In the genomic region with DNA sequence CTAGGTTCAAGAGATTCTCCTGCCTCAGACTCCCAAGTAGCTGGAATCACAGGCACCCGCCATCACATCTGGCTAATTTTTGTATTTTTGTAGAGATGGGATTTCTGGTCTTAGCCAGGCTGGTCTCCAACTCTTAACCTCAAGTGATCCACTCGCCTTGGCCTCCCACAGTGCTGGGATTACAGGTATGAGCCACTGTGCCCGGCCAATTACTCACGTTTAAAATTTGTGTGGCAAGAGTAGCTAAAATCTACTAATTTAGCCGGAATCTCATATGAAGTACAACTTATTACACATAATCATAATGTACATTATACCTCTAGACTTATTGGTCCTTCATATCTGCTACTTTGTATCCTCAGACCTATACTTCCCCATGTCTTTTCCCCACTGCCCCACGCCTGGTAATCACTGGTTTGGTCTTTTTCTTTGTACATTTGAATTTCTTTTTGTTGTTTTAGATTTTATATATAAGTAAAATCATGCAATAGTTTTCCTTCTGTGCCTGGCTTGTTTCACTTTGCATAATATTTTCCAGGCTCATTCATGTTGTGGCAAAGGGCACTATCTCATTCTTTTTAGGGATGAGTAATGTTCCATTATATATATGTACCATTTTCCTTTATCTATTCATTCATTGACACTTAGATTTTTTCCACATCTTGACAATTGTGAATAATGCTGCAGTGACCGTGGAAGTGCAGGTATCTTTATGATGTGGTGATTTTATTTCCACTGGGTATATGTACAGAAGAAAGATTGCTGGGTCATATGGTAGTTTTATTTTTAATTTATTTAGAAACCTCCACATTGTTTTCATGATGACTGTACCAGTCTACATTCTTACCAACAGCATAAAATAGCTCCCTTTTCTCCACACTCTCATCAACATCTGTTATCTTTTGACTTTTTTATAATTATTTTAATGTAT, we compare ENCODE assay signal across 32 cellular contexts.
DNase-seq lines count a peak whose midpoint lies in the region; ATAC-seq lines count a peak whose summit lies in the region.
"Had no signal": no experiment of that assay in that cellular context is flagged by ENCODE, and none has a peak within 500 bp of the region (broad histone marks: within the 10 kb centered on the region; RNA-seq: fewer than 3 reads in every experiment).

No MANE protein-coding gene starts in this region.

- 0 out of 2 replicates have a peak overlapping the region, but pooled peaks have one; percentile 8 for H2AFZ ChIP-seq in GM23248

- no peak overlapping the region for H3K4me2 ChIP-seq in GM23248 (ENCODE audit: unreplicated experiment)

- intact Hi-C loops in activated CD4-positive, alpha-beta memory T cell treated with anti-CD3 and anti-CD28 coated beads for 36 hours (cut with micrococcal nuclease) = loop anchor here (1.0 to 5.0 kb wide), 11 partner anchors 17 to 798 kb away; no protein-coding TSS in a partner anchor

- peaks cover 19% of the 10 kb centered on the region for H3K4me1 Mint-ChIP-seq in activated CD4-positive, alpha-beta memory T cell treated with anti-CD3 and anti-CD28 coated beads for 36 hours (ENCODE audit: low read depth)
- H3K4me1 Mint-ChIP-seq in activated CD4-positive, alpha-beta memory T cell treated with anti-CD3 and anti-CD28 coated beads, Interleukin-2, amount 10 ng/mL, durations not matched to agents 7 days and 5 days = peaks cover 4% of the 10 kb centered on the region
- H3K4me1 Mint-ChIP-seq in activated T-helper 17 cell treated with anti-CD3 and anti-CD28 coated beads, Interleukin-2, amount 50 U/mL, for 72 hours = peaks cover 11% of the 10 kb centered on the region
- H3K4me1 Mint-ChIP-seq: activated naive CD8-positive, alpha-beta T cell treated with anti-CD3 and anti-CD28 coated beads, Interleukin-2, amount 10 ng/mL, durations not matched to agents 7 days and 5 days; naive thymus-derived CD4-positive, alpha-beta T cell had no signal

- in situ Hi-C loops in GM23248 (cut with MboI) = no loop called here

- no peaks in the 10 kb centered on the region for H3K27me3 ChIP-seq in GM23248 (replicated peaks; ENCODE audit: insufficient read depth)
- H3K27me3 ChIP-seq: heart left ventricle, MG63, tibial artery had no signal

- no peaks in the 10 kb centered on the region for H3K27me3 Mint-ChIP-seq in activated CD4-positive, alpha-beta memory T cell treated with anti-CD3 and anti-CD28 coated beads for 36 hours
- no peaks in the 10 kb centered on the region for H3K27me3 Mint-ChIP-seq in activated CD4-positive, alpha-beta memory T cell treated with anti-CD3 and anti-CD28 coated beads, Interleukin-2, amount 10 ng/mL, durations not matched to agents 7 days and 5 days
- no peaks in the 10 kb centered on the region for H3K27me3 Mint-ChIP-seq in activated T-helper 17 cell treated with anti-CD3 and anti-CD28 coated beads, Interleukin-2, amount 50 U/mL, for 72 hours
- H3K27me3 Mint-ChIP-seq: activated naive CD8-positive, alpha-beta T cell treated with anti-CD3 and anti-CD28 coated beads, Interleukin-2, amount 10 ng/mL, durations not matched to agents 7 days and 5 days; naive thymus-derived CD4-positive, alpha-beta T cell; stimulated activated memory B cell treated with anti-CD40 and anti-IgM and Interleukin-4, amounts not matched to agents 10 μg/mL and 1 μg/mL and 100 μg/mL, for 72 hours had no signal

- no peak overlapping the region for H3K4me3 ChIP-seq in GM23248
- H3K4me3 ChIP-seq: GM12878, heart left ventricle, MG63, prostate gland, tibial artery had no signal

- CTCF ChIA-PET in activated CD4-positive, alpha-beta memory T cell treated with anti-CD3 and anti-CD28 coated beads for 36 hours (lab: Charles Lee) = interaction anchor here (0.8 to 1.9 kb wide), 6 partner anchors 45 to 141 kb away, joined by 3 to 9 read pairs (median 4); no protein-coding TSS in a partner anchor
- CTCF ChIA-PET in activated CD4-positive, alpha-beta memory T cell treated with anti-CD3 and anti-CD28 coated beads, Interleukin-2, amount 10 ng/mL, durations not matched to agents 7 days and 5 days (lab: Charles Lee) = no interaction called here

- no peaks in the 10 kb centered on the region for H3K36me3 ChIP-seq in GM23248 (ENCODE audit: low read depth)
- H3K36me3 ChIP-seq: heart left ventricle, MG63, prostate gland, tibial artery had no signal

- peaks cover 30% of the 10 kb centered on the region for H3K36me3 Mint-ChIP-seq in activated CD4-positive, alpha-beta memory T cell treated with anti-CD3 and anti-CD28 coated beads for 36 hours
- no peaks in the 10 kb centered on the region for H3K36me3 Mint-ChIP-seq in activated CD4-positive, alpha-beta memory T cell treated with anti-CD3 and anti-CD28 coated beads, Interleukin-2, amount 10 ng/mL, durations not matched to agents 7 days and 5 days (ENCODE audit: low read depth)
- no peaks in the 10 kb centered on the region for H3K36me3 Mint-ChIP-seq in activated T-helper 17 cell treated with anti-CD3 and anti-CD28 coated beads, Interleukin-2, amount 50 U/mL, for 72 hours (ENCODE audit: low read depth)
- H3K36me3 Mint-ChIP-seq: CD8-positive, alpha-beta T cell had no signal

- H3K27ac Mint-ChIP-seq in activated CD4-positive, alpha-beta memory T cell treated with anti-CD3 and anti-CD28 coated beads for 36 hours = peak overlapping the region; percentile 71
- H3K27ac Mint-ChIP-seq in activated CD4-positive, alpha-beta memory T cell treated with anti-CD3 and anti-CD28 coated beads, Interleukin-2, amount 10 ng/mL, durations not matched to agents 7 days and 5 days = no peak overlapping the region
- peak overlapping the region; percentile 93 for H3K27ac Mint-ChIP-seq in activated T-helper 17 cell treated with anti-CD3 and anti-CD28 coated beads, Interleukin-2, amount 50 U/mL, for 72 hours
- H3K27ac Mint-ChIP-seq: activated naive CD8-positive, alpha-beta T cell treated with anti-CD3 and anti-CD28 coated beads, Interleukin-2, amount 10 ng/mL, durations not matched to agents 7 days and 5 days; CD8-positive, alpha-beta T cell; HFFc6; mesothelial cell of epicardium; naive thymus-derived CD4-positive, alpha-beta T cell; stimulated activated memory B cell treated with anti-CD40 and anti-IgM and Interleukin-4, amounts not matched to agents 10 μg/mL and 1 μg/mL and 100 μg/mL, for 72 hours had no signal

- H3K27ac ChIP-seq in GM23248 = no peak overlapping the region
- H3K27ac ChIP-seq: heart left ventricle, prostate gland, tibial artery had no signal

- H3F3A ChIP-seq in GM23248 (ENCODE audit: insufficient read depth) = no peaks in the 10 kb centered on the region

- H3K9me2 ChIP-seq in GM23248 (ENCODE audit: insufficient read depth) = no peaks in the 10 kb centered on the region; the same call in 1 of the 2 replicates

- H3K9ac ChIP-seq in GM23248 = no peak overlapping the region

- H4K20me1 ChIP-seq in GM23248 (ENCODE audit: insufficient read depth) = no peaks in the 10 kb centered on the region

- no peaks in the 10 kb centered on the region for H3K9me3 ChIP-seq in GM23248 (ENCODE audit: low read depth)
- H3K9me3 ChIP-seq: prostate gland, tibial artery had no signal

- H3K4me3 Mint-ChIP-seq in activated CD4-positive, alpha-beta memory T cell treated with anti-CD3 and anti-CD28 coated beads for 36 hours = no peak overlapping the region
- H3K4me3 Mint-ChIP-seq in activated CD4-positive, alpha-beta memory T cell treated with anti-CD3 and anti-CD28 coated beads, Interleukin-2, amount 10 ng/mL, durations not matched to agents 7 days and 5 days = no peak overlapping the region
- peak overlapping the region; percentile 46 for H3K4me3 Mint-ChIP-seq in activated T-helper 17 cell treated with anti-CD3 and anti-CD28 coated beads, Interleukin-2, amount 50 U/mL, for 72 hours
- H3K4me3 Mint-ChIP-seq: activated naive CD8-positive, alpha-beta T cell treated with anti-CD3 and anti-CD28 coated beads, Interleukin-2, amount 10 ng/mL, durations not matched to agents 7 days and 5 days; CD8-positive, alpha-beta T cell; HFFc6; mesothelial cell of epicardium; naive thymus-derived CD4-positive, alpha-beta T cell; stimulated activated memory B cell treated with anti-CD40 and anti-IgM and Interleukin-4, amounts not matched to agents 10 μg/mL and 1 μg/mL and 100 μg/mL, for 72 hours had no signal

- no peaks in the 10 kb centered on the region for H3K79me2 ChIP-seq in GM23248 (ENCODE audit: insufficient read depth)

- 91 to 93% methylated on average over 7 of the region's 7 CpGs for WGBS in GM23248 (ENCODE audit: low coverage in 1 of 2, low lambda C conversion rate in 2 of 2, missing lambda C conversion rate in 2 of 2), 2 experiments

- peaks cover 28% of the 10 kb centered on the region for H3K9me3 Mint-ChIP-seq in activated CD4-positive, alpha-beta memory T cell treated with anti-CD3 and anti-CD28 coated beads for 36 hours
- peaks cover 9% of the 10 kb centered on the region for H3K9me3 Mint-ChIP-seq in activated CD4-positive, alpha-beta memory T cell treated with anti-CD3 and anti-CD28 coated beads, Interleukin-2, amount 10 ng/mL, durations not matched to agents 7 days and 5 days
- H3K9me3 Mint-ChIP-seq in activated T-helper 17 cell treated with anti-CD3 and anti-CD28 coated beads, Interleukin-2, amount 50 U/mL, for 72 hours = peaks cover 9% of the 10 kb centered on the region
- H3K9me3 Mint-ChIP-seq: HFFc6 had no signal

- H3K4me1 ChIP-seq in GM23248 (ENCODE audit: insufficient read depth) = no peaks in the 10 kb centered on the region
- H3K4me1 ChIP-seq: heart left ventricle, prostate gland, tibial artery had no signal

- peak; percentile 53 for DNase-seq in activated CD4-positive, alpha-beta memory T cell treated with anti-CD3 and anti-CD28 coated beads for 36 hours
- no peak for DNase-seq in activated CD4-positive, alpha-beta memory T cell treated with anti-CD3 and anti-CD28 coated beads, Interleukin-2, amount 10 ng/mL, durations not matched to agents 7 days and 5 days
- peak; percentile 14 for DNase-seq in GM23248
- peak; percentile 32 for DNase-seq in stimulated activated CD4-positive, alpha-beta T cell treated with anti-CD3 and anti-CD28 coated beads, Interleukin-4, amount 100 ng/mL, for 24 hours
- DNase-seq in ureter (ENCODE audit: low spot score) = no peak
- DNase-seq in SW480 (ENCODE audit: low spot score) = no peak
- DNase-seq: activated naive CD8-positive, alpha-beta T cell treated with anti-CD3 and anti-CD28 coated beads, Interleukin-2, amount 10 ng/mL, durations not matched to agents 7 days and 5 days; caudate nucleus; CD8-positive, alpha-beta T cell; DMS 273 treated with DMSO at 0.1 percent for 48 hours; EL; GOT3; heart left ventricle; HFFc6; KG1; kidney; MG63; naive thymus-derived CD4-positive, alpha-beta T cell; NCI-H2029; NCI-H526; NK-92 treated with Interleukin-12 subunit alpha and Interleukin-12 subunit beta, amount 100 ng/mL, for 24 hours; nucleus accumbens; PC-3; SHP77; tibial artery had no signal

- peak; percentile 91 for ATAC-seq in activated T-helper 17 cell treated with anti-CD3 and anti-CD28 coated beads, Interleukin-2, amount 50 U/mL, for 72 hours (replicated peaks)
- no peak for ATAC-seq in GM21723 (IDR thresholded peaks at IDR 0.05; ENCODE audit: unreplicated experiment)
- ATAC-seq: CD8-positive, alpha-beta T cell; GM12878; heart left ventricle; naive thymus-derived CD4-positive, alpha-beta T cell; PC-3; sciatic nerve; stimulated activated memory B cell treated with anti-CD40 and anti-IgM and Interleukin-4, amounts not matched to agents 10 μg/mL and 1 μg/mL and 100 μg/mL, for 72 hours had no signal

- POLR2A ChIA-PET in activated CD4-positive, alpha-beta memory T cell treated with anti-CD3 and anti-CD28 coated beads for 36 hours (lab: Charles Lee) = interaction anchor here (0.6 to 2.1 kb wide), 4 partner anchors 46 to 297 kb away, joined by 4 to 16 read pairs (median 10); no protein-coding TSS in a partner anchor
- POLR2A ChIA-PET in activated CD4-positive, alpha-beta memory T cell treated with anti-CD3 and anti-CD28 coated beads, Interleukin-2, amount 10 ng/mL, durations not matched to agents 7 days and 5 days (lab: Charles Lee) = no interaction called here

Comparison
In these comparisons a context has a peak if more than half of its experiments do, and no peak if none do; other contexts are left out.
1. DNase-seq: peak in activated CD4-positive, alpha-beta memory T cell treated with anti-CD3 and anti-CD28 coated beads for 36 hours (single experiment), GM23248 (single experiment) and stimulated activated CD4-positive, alpha-beta T cell treated with anti-CD3 and anti-CD28 coated beads, Interleukin-4, amount 100 ng/mL, for 24 hours (single experiment); none in activated CD4-positive, alpha-beta memory T cell treated with anti-CD3 and anti-CD28 coated beads, Interleukin-2, amount 10 ng/mL, durations not matched to agents 7 days and 5 days (single experiment), ureter (single experiment) and SW480 (single experiment).